In genomic region chr11:65150513-65151271, GRCh38 we compare ENCODE assay signal across 1 cellular context.
A peak's percentile ranks its signal among the peaks of the same experiment; 100 is the strongest.
TF ChIP-seq lines count a peak whose summit lies in the region.

No MANE protein-coding gene starts in this region.

TF ChIP-seq in SK-N-SH, 30 proteins besides CTCF, POLR2A, EP300 and RAD21 (continued from another document):
- TF ChIP-seq USF1 (IDR thresholded peaks at IDR 0.05; ENCODE audit: borderline replicate concordance, low read depth) (no peak), JUND (IDR thresholded peaks at IDR 0.05) (0 out of 2 replicates have a peak, but pooled peaks have one; percentile 9), EZH2phosphoT487 (IDR thresholded peaks at IDR 0.05; ENCODE audit: borderline replicate concordance, low read depth) (no peak), TCF12 (IDR thresholded peaks at IDR 0.05) (peak; percentile 35; the same call in 1 of the 2 replicates), ZBTB33 (IDR thresholded peaks at IDR 0.05; ENCODE audit: borderline replicate concordance, low read depth) (no peak), ELF1 (IDR thresholded peaks at IDR 0.05) (no peak), FOXM1 (IDR thresholded peaks at IDR 0.05; ENCODE audit: low read depth) (no peak), MAX (IDR thresholded peaks at IDR 0.05; ENCODE audit: low read depth) (no peak), FOSL2 (IDR thresholded peaks at IDR 0.05; ENCODE audit: borderline replicate concordance, low read depth) (peak; percentile 38; the same call in 1 of the 2 replicates), SIN3A (IDR thresholded peaks at IDR 0.05; ENCODE audit: borderline replicate concordance, low read depth, low read length) (no peak), TAF1 (IDR thresholded peaks at IDR 0.05; ENCODE audit: borderline replicate concordance, low read depth, low read length) (no peak), SMC3 (IDR thresholded peaks at IDR 0.05; ENCODE audit: low read depth, low read length) (no peak), YY1 (IDR thresholded peaks at IDR 0.05; ENCODE audit: low read depth) (no peak), PBX3 (IDR thresholded peaks at IDR 0.05) (no peak), MXI1 (IDR thresholded peaks at IDR 0.05; ENCODE audit: low read depth, low read length) (0 out of 2 replicates have a peak, but pooled peaks have one; percentile 45), TEAD4 (IDR thresholded peaks at IDR 0.05; ENCODE audit: borderline replicate concordance, insufficient read depth) (no peak), NRF1 (IDR thresholded peaks at IDR 0.05; ENCODE audit: low read depth, low read length) (no peak)
